8 cellular contexts compared by ENCODE assay signal in genomic region chr7:55254596-55255500, GRCh38.
DNase-seq lines count a peak whose midpoint lies in the region; ATAC-seq and TF ChIP-seq lines count a peak whose summit lies in the region.

No MANE protein-coding gene starts in this region.

- H3K4me1 ChIP-seq in iPS-20b (ENCODE audit: insufficient read depth, low read length) (no peaks in the 10 kb centered on the region), skeletal muscle tissue (ENCODE audit: control insufficient read depth in 3 of 3, insufficient read depth in 3 of 3, low read length in 3 of 3) (peaks cover 14 to 18% (median 17%) of the 10 kb centered on the region in 3 donors)

- H3K9ac ChIP-seq in iPS-20b (ENCODE audit: low read depth, low read length) (peak overlapping the region; percentile 62; the same call in 1 of the 2 replicates), skeletal muscle tissue (ENCODE audit: low read depth in 1 of 3, low read length in 3 of 3) (peak overlapping the region; percentile 44 to 77 (median 75))

- H3K9me3 ChIP-seq in iPS-20b (ENCODE audit: insufficient read depth, low read depth, low read length) (no peaks in the 10 kb centered on the region), skeletal muscle tissue (ENCODE audit: control insufficient read depth in 3 of 3, low read length in 3 of 3) (no peaks in the 10 kb centered on the region)

- H3K36me3 ChIP-seq in iPS-20b (ENCODE audit: insufficient read depth, low read depth, low read length) = no peaks in the 10 kb centered on the region
- H3K36me3 ChIP-seq in skeletal muscle tissue (ENCODE audit: control insufficient read depth in 3 of 3, insufficient read depth in 3 of 3, low read length in 3 of 3) = no peaks in the 10 kb centered on the region

- DNase-seq in GM13976 (ENCODE audit: low spot score) = peak; percentile 90
- DNase-seq in NCI-H1436 treated with DMSO at 0.1 percent for 48 hours (lab: John Stamatoyannopoulos, UW) = peak; percentile 8
- peak; percentile 88 to 89 for DNase-seq in T47D (ENCODE audit: low read depth in 1 of 2, low spot score in 1 of 2)
- no peak for DNase-seq in OCI-M2 (lab: John Stamatoyannopoulos, UW; ENCODE audit: unreplicated experiment)

- TF ChIP-seq CTCF in GM13976 (IDR thresholded peaks at IDR 0.05; ENCODE audit: borderline replicate concordance, control extremely low read depth, extremely low read depth, insufficient read depth, missing control alignments) = peak; percentile 75
- peak; percentile 81 for TF ChIP-seq CTCF in VCaP (conservative IDR thresholded peaks at IDR 0.05)

- H3K27ac ChIP-seq in VCaP (peak overlapping the region; percentile 59; the same call in 1 of the 2 replicates), iPS-20b (ENCODE audit: low read length) (no peak overlapping the region), skeletal muscle tissue (ENCODE audit: low read depth, low read length) (no peak overlapping the region)

- ATAC-seq in HG02763 (IDR thresholded peaks at IDR 0.05; ENCODE audit: unreplicated experiment) = peak; percentile 74

- in situ Hi-C loops in GM13976 (cut with MboI; ENCODE audit: low sequenced_read_pairs, unreplicated experiment) = loop anchor here (5.0 kb wide), 1 partner anchor 483 kb away; no protein-coding TSS in a partner anchor
- in situ Hi-C loops in T47D (cut with HindIII; ENCODE audit: low pct_unique_long_range_greater_than_20kb, low sequenced_read_pairs) = no loop called here

- H3K4me3 ChIP-seq in iPS-20b (ENCODE audit: low read length) = peak overlapping the region; percentile 70
- peak overlapping the region; percentile 76 to 86 (median 76) for H3K4me3 ChIP-seq in skeletal muscle tissue (ENCODE audit: low read length in 3 of 3)

- H3K27me3 ChIP-seq in iPS-20b (ENCODE audit: insufficient read depth, low read length) = peaks cover 62% of the 10 kb centered on the region
- H3K27me3 ChIP-seq in skeletal muscle tissue (ENCODE audit: control insufficient read depth in 3 of 3, insufficient read depth in 3 of 3, low read length in 3 of 3) = peaks cover 11 to 13% (median 12%) of the 10 kb centered on the region in 3 donors
